In the genomic region with DNA sequence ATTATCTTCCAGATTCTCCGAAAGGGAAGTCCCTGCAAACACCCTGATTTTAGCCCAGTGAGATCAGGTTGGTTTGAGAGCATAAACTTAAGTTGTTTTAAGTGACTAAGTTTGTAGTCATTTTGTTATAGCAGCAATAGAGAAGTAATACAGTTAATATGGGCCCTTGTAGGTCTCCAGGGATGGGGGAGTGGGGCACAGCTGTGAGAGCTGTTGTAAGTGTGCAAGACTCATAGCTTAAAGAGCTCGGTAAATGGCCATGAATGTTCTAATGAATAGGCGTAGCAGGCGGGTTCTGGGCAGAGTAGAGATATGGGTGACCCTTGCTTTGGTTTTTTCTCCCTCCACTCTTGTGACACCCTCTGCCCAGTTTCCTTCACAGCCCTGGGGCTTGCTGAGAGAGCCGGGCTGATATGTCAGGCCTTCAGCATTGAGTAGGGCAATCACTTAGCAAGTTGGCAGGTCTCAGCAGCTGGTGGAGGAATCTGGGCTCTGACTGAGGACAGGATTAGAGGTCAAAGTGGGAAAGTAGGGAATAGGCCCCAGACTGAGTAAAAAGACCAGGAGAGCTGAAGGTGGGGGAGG, we compare ENCODE assay signal across 1 cellular context.
TF ChIP-seq lines count a peak whose summit lies in the region.

No MANE protein-coding gene starts in this region.

TF ChIP-seq in HepG2, 621 proteins besides CTCF, POLR2A, EP300 and RAD21:
- TF ChIP-seq ZNF12 (CRISPR knock-in tag; IDR thresholded peaks at IDR 0.05) (peak; percentile 27; the same call in 1 of the 2 replicates), MBD4 (IDR thresholded peaks at IDR 0.05; ENCODE audit: borderline replicate concordance, low read length) (no peak)
